In genomic region chr11:58011771-58012170, GRCh38 we compare ENCODE assay signal across 39 cellular contexts. TPM values are rescaled to one million over a fixed set of nuclear protein-coding genes. Genes with fewer than 3 reads are reported as not detected.
"Had no signal": no experiment of that assay in that cellular context is flagged by ENCODE, and none has a peak within 500 bp of the region (broad histone marks: within the 10 kb centered on the region; RNA-seq: fewer than 3 reads in every experiment).

No MANE protein-coding gene starts in this region.

- DNase-seq: Karpas-422, Kasumi-1, KG1, MG63, MM.1S, MV-4-11, NCI-H1048, NCI-H1092, NCI-H1092 treated with DMSO at 0.1 percent for 48 hours, NCI-H1105, NCI-H1105 treated with DMSO at 0.1 percent for 48 hours, NCI-H1417, NCI-H1417 treated with DMSO at 0.1 percent for 48 hours, NCI-H1436, NCI-H1436 treated with DMSO at 0.1 percent for 48 hours, NCI-H146, NCI-H1694, NCI-H1694 treated with DMSO at 0.1 percent for 48 hours, NCI-H187, NCI-H187 treated with DMSO at 0.1 percent for 48 hours, NCI-H1930, NCI-H2029, NCI-H2029 treated with DMSO at 0.1 percent for 48 hours, NCI-H2081, NCI-H2081 treated with DMSO at 0.1 percent for 48 hours, NCI-H2107, NCI-H2171, NCI-H2171 treated with DMSO at 0.1 percent for 48 hours, NCI-H2227 treated with DMSO at 0.1 percent for 48 hours, NCI-H226, NCI-H345, NCI-H446, NCI-H446 treated with DMSO at 0.1 percent for 48 hours, NCI-H510A had no signal

- H3K27ac ChIP-seq: KMS-11 had no signal

- H3K4me3 ChIP-seq: MG63 had no signal

- H3K9me3 ChIP-seq: MG63 had no signal

- H3K27me3 ChIP-seq: MG63 had no signal

- H3K36me3 ChIP-seq: MG63 had no signal

- H3K4me2 ChIP-seq: KMS-11 had no signal

- H3K9ac ChIP-seq: KMS-11 had no signal

RNA-seq across cellular contexts. Expression of gene OR9Q1, which starts 11.9 kb away (rescaled TPM):
- total RNA-seq: LHCN-M2, M059J, MCF 10A, NCI-H460 had no signal

RNA-seq across cellular contexts. Expression of gene OR6Q1, which starts 19.0 kb away (rescaled TPM):
- total RNA-seq: LHCN-M2, M059J, MCF 10A, NCI-H460 had no signal
